8 cellular contexts compared by ENCODE assay signal in genomic region chr10:30687698-30688213, GRCh38.
DNase-seq lines count a peak whose midpoint lies in the region; ATAC-seq and TF ChIP-seq lines count a peak whose summit lies in the region.

No MANE protein-coding gene starts in this region.

- ATAC-seq in GM21786 (IDR thresholded peaks at IDR 0.05; ENCODE audit: unreplicated experiment) (peak; percentile 69), GM18505 (IDR thresholded peaks at IDR 0.05; ENCODE audit: unreplicated experiment) (no peak)

- DNase-seq in COLO668 (lab: John Stamatoyannopoulos, UW; ENCODE audit: unreplicated experiment) (peak; percentile 46), NCI-H1694 treated with DMSO at 0.1 percent for 48 hours (lab: John Stamatoyannopoulos, UW) (peak; percentile 53), UCSD-AML1 (lab: John Stamatoyannopoulos, UW; ENCODE audit: unreplicated experiment) (peak; percentile 74), astrocyte of the spinal cord (ENCODE audit: low read depth, low spot score) (peak; percentile 77), hypothalamus (lab: John Stamatoyannopoulos, UW) (peak in 46 of 51 donors; percentile 1 to 83 (median 54)), smooth muscle cell of the brain vasculature (ENCODE audit: low read depth, low spot score) (peak; percentile 55)

- no peak overlapping the region for H3K4me3 ChIP-seq in astrocyte of the spinal cord (ENCODE audit: low read depth, low read length)

- no peak for TF ChIP-seq POLR2A in GM18505 (IDR thresholded peaks at IDR 0.05; ENCODE audit: borderline replicate concordance, extremely low read depth, insufficient read depth, insufficient read length)

- in situ Hi-C loops in astrocyte of the spinal cord (cut with HindIII; ENCODE audit: low sequenced_read_pairs), result no loop called here

- TF ChIP-seq CTCF in astrocyte of the spinal cord (IDR thresholded peaks at IDR 0.05; ENCODE audit: low read depth, low read length), result peak; percentile 98
